8 cellular contexts compared by ENCODE assay signal in the genomic region with DNA sequence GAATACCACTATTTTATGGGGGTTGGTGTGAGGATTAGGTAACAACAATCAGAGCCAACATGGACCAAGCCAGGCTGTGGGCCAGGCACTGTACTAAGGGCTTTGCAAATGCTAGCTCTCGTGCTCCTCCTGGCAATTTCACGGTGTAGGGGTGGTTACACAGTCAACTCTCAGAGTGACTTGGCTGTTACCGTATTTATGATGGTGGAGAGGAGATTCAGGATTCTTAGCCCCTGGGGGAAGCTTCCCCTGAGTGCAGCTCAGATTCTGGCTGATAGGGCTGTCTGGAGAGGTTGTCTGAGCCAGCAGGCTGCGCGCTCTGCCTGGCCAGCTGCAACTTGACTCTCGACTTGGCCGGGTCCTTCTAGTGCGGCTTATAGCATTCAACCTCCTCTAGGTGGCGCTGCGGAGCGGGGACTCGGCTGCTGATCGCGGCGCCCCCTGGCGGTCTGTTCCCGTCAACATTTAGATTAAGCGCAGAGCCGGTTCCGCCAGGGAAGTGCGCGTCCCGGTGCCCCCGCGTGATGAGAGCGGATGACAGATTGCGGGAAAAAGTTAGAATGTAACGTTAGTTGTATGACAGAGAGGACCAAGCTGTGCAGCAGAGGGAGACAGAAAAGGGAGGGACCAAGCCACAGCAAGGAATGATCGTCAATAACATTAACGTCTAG. TPM values are rescaled to one million over a fixed set of nuclear protein-coding genes. Genes with fewer than 3 reads are reported as not detected.
DNase-seq lines count a peak whose midpoint lies in the region; ATAC-seq and TF ChIP-seq lines count a peak whose summit lies in the region.

No MANE protein-coding gene starts in this region.

- H3K9me3 ChIP-seq in T-helper 17 cell (ENCODE audit: control insufficient read depth, low read length, poor library complexity, severe bottlenecking), result no peaks in the 10 kb centered on the region
- peaks cover 6% of the 10 kb centered on the region for H3K9me3 ChIP-seq in adipocyte (ENCODE audit: control insufficient read depth, low read length)
- no peaks in the 10 kb centered on the region for H3K9me3 ChIP-seq in left ventricle myocardium inferior (replicated peaks)

- H3K4me3 ChIP-seq in AG09309 (ENCODE audit: control insufficient read depth, low read depth, low read length), result no peak overlapping the region
- no peak overlapping the region for H3K4me3 ChIP-seq in adipocyte (ENCODE audit: low read length)
- no peak overlapping the region for H3K4me3 ChIP-seq in left ventricle myocardium inferior
- no peak overlapping the region for H3K4me3 ChIP-seq in retinal pigment epithelial cell (ENCODE audit: low read length)

- H3K9ac ChIP-seq in adipocyte (ENCODE audit: low read length), result peak overlapping the region; percentile 28

- peaks cover 5% of the 10 kb centered on the region for H3K36me3 Mint-ChIP-seq in T-helper 17 cell (ENCODE audit: low read depth)

- no peak overlapping the region for H3K27ac ChIP-seq in left ventricle myocardium inferior (replicated peaks)

- H3K27ac Mint-ChIP-seq in T-helper 17 cell, result peak overlapping the region; percentile 75

- ATAC-seq in GM19397 (IDR thresholded peaks at IDR 0.05; ENCODE audit: unreplicated experiment), result peak; percentile 32
- peak; percentile 79 for ATAC-seq in T-helper 17 cell
- no peak for ATAC-seq in HG02870 (IDR thresholded peaks at IDR 0.05; ENCODE audit: unreplicated experiment)

- H3K4me3 Mint-ChIP-seq in T-helper 17 cell, result peak overlapping the region; percentile 71

- H3K36me3 ChIP-seq in adipocyte (ENCODE audit: control insufficient read depth, insufficient read depth, low read length, severe bottlenecking) (no peaks in the 10 kb centered on the region), left ventricle myocardium inferior (no peaks in the 10 kb centered on the region)

- H3K4me1 ChIP-seq in adipocyte (ENCODE audit: control insufficient read depth, insufficient read depth, low read length), result peaks cover 14% of the 10 kb centered on the region
- peaks cover 8% of the 10 kb centered on the region for H3K4me1 ChIP-seq in left ventricle myocardium inferior

- H3K4me1 Mint-ChIP-seq in T-helper 17 cell, result peaks cover 29% of the 10 kb centered on the region

- H3K27me3 ChIP-seq in adipocyte (replicated peaks; ENCODE audit: control insufficient read depth, insufficient read depth, low read length), result peaks cover 31% of the 10 kb centered on the region
- peaks cover 9% of the 10 kb centered on the region for H3K27me3 ChIP-seq in left ventricle myocardium inferior (ENCODE audit: low read depth)

- intact Hi-C loops in left ventricle myocardium inferior (cut with micrococcal nuclease), result no loop called here

- peak; percentile 100 for TF ChIP-seq CTCF in AG09309 (IDR thresholded peaks at IDR 0.05; ENCODE audit: control insufficient read depth, insufficient read depth, low read depth, low read length, missing control alignments)
- peak; percentile 100 for TF ChIP-seq CTCF in left ventricle myocardium inferior (IDR thresholded peaks at IDR 0.05; ENCODE audit: borderline replicate concordance)
- peak; percentile 100 for TF ChIP-seq CTCF in retinal pigment epithelial cell (conservative IDR thresholded peaks at IDR 0.05; ENCODE audit: low read depth, low read length)

- DNase-seq in AG09309 (ENCODE audit: low read depth), result peak; percentile 47
- peak; percentile 34 to 42 for DNase-seq in NCI-H187 (lab: John Stamatoyannopoulos, UW)
- DNase-seq in T-helper 17 cell, result peak; percentile 86 to 98 (median 97)
- peak; percentile 96 for DNase-seq in adipocyte (ENCODE audit: low read depth)
- peak; percentile 92 for DNase-seq in left ventricle myocardium inferior
- DNase-seq in retinal pigment epithelial cell (ENCODE audit: low read depth), result peak; percentile 41

- H3K27me3 Mint-ChIP-seq in T-helper 17 cell, result peaks cover 7% of the 10 kb centered on the region

RNA-seq across cellular contexts. Expression of gene NCF4, which starts 4.5 kb away (rescaled TPM):
- total RNA-seq in T-helper 17 cell, result 10 to 100 TPM; 31.7 to 37.1 TPM
- 5.5 TPM for total RNA-seq in left ventricle myocardium inferior

RNA-seq across cellular contexts. Expression of gene PVALB, which starts 39.4 kb away (rescaled TPM):
- total RNA-seq in T-helper 17 cell (1 to 10 TPM in 1 of 2 donors, not detected in 1; 7.4 TPM), left ventricle myocardium inferior (not detected)

RNA-seq across cellular contexts. Expression of gene CSF2RB, which starts 57.2 kb away (rescaled TPM):
- 1 to 10 TPM; 5.1 to 8.0 TPM for total RNA-seq in T-helper 17 cell
- 2.8 TPM for total RNA-seq in left ventricle myocardium inferior

Comparison
In these comparisons a context has a peak if more than half of its experiments do, and no peak if none do; other contexts are left out.
1. DNase-seq: peak in every context shown above with its lines; median percentile 97 in T-helper 17 cell; 96 in adipocyte; 92 in left ventricle myocardium inferior; 47 in AG09309; 41 in retinal pigment epithelial cell; 38 in NCI-H187.